Comparison of ENCODE assay signal across 11 cellular contexts in the genomic region with DNA sequence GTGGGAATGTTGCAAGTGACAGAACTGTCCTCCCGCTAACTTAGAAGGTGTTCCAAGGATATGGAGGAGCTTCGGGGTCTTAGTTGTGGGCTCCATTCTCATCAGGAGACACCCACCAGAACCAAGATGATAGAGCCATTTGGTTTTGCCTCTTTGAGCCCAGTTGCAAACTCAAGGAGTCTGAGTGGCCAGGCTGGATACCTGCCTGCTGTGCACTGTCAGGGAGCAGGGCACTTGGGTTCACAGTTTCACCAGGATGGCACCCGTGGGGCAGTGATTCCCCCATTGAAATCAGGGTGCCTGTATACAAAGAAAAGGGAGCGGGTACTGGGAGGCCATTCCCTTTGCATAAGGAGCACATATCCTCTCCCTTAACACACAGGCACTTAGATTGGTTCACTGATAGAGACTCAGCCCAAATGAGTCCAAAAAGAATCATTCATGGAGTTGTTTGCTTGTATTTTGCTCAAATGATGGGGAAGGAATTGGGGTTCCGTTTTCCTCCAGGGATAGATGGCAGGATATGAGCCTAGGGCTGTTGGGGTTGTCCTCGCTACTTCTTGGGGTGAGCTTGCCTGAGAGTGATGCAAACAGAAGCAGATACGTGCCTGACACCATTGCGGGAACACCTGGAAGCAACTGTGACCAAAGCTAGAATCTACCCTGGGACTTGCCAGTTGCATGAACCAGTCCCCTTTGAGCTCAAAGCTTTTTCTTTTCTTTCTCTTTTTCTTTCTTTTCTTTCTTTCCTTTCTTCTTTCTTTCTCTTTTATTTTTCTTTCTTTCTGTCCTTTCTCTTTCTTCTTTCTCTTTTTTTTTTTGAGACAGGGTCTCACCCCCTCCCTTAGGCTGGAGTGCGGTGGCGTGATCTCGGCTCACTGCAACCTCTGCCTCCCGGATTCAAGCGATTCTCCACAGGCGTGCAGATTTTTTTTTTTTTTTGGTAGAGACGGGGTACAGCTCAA. TPM values are rescaled to one million over a fixed set of nuclear protein-coding genes. Genes with fewer than 3 reads are reported as not detected.
DNase-seq lines count a peak whose midpoint lies in the region; ATAC-seq, FAIRE-seq and TF ChIP-seq lines count a peak whose summit lies in the region.
"Had no signal": no experiment of that assay in that cellular context is flagged by ENCODE, and none has a peak within 500 bp of the region (broad histone marks: within the 10 kb centered on the region; RNA-seq: fewer than 3 reads in every experiment).

No MANE protein-coding gene starts in this region.

- peaks cover 49% of the 10 kb centered on the region for H3K4me1 ChIP-seq in HepG2 (ENCODE audit: insufficient read depth, low read length)
- peaks cover 0 to 18% (median 1%) of the 10 kb centered on the region in 4 donors for H3K4me1 ChIP-seq in right lobe of liver
- peaks cover 9% of the 10 kb centered on the region for H3K4me1 ChIP-seq in RWPE2 (ENCODE audit: insufficient read depth, poor library complexity, severe bottlenecking)
- peaks cover 0 to 32% (median 22%) of the 10 kb centered on the region in 4 donors for H3K4me1 ChIP-seq in tibial nerve

- H3K27me3 ChIP-seq in HepG2 (ENCODE audit: control insufficient read depth in 1 of 2, insufficient read depth in 2 of 2, low read length in 2 of 2) (no peaks in the 10 kb centered on the region), right lobe of liver (no peaks in the 10 kb centered on the region), RWPE2 (ENCODE audit: insufficient read depth, poor library complexity, severe bottlenecking) (no peaks in the 10 kb centered on the region), tibial nerve (peaks cover 0 to 17% of the 10 kb centered on the region in 2 donors)

- H3K4me2 ChIP-seq in HepG2 (ENCODE audit: low read depth, low read length), result no peak overlapping the region

- peak overlapping the region; percentile 83 for H3K27ac Mint-ChIP-seq in endothelial cell (ENCODE audit: unreplicated experiment)

- intact Hi-C loops in HepG2 (cut with micrococcal nuclease; ENCODE audit: unreplicated experiment), result loop anchor here (5.0 kb wide), 1 partner anchor 118 kb away; no protein-coding TSS in a partner anchor
- intact Hi-C loops in right lobe of liver (cut with DNase I), result no loop called here

- H3K4me3 Mint-ChIP-seq in endothelial cell (ENCODE audit: unreplicated experiment), result peak overlapping the region; percentile 80

- TF ChIP-seq CTCF in HepG2 (CRISPR knock-in tag; IDR thresholded peaks at IDR 0.05) (no peak), right lobe of liver (IDR thresholded peaks at IDR 0.05) (no peak), RWPE2 (IDR thresholded peaks at IDR 0.05; ENCODE audit: poor library complexity, severe bottlenecking) (no peak), endothelial cell (IDR thresholded peaks at IDR 0.05; ENCODE audit: unreplicated experiment) (no peak), tibial nerve (IDR thresholded peaks at IDR 0.05) (no peak)

- H4K20me1 ChIP-seq in HepG2 (ENCODE audit: insufficient read depth, low read length), result peaks cover 2% of the 10 kb centered on the region; the same call in 1 of the 2 replicates

- H3K9me3 Mint-ChIP-seq in endothelial cell (ENCODE audit: unreplicated experiment), result no peaks in the 10 kb centered on the region

- no peak overlapping the region for H3K9ac ChIP-seq in HepG2 (ENCODE audit: insufficient read depth, low read depth, low read length)

- H3K27ac ChIP-seq in HepG2 (ENCODE audit: extremely low read length, insufficient read depth, low read length) (no peak overlapping the region), right lobe of liver (no peak overlapping the region), RWPE2 (ENCODE audit: poor library complexity, severe bottlenecking) (peak overlapping the region; percentile 83), tibial nerve (peak overlapping the region in 3 of 4 donors; percentile 77 to 90 (median 84))

- no peak overlapping the region for H2AFZ ChIP-seq in HepG2 (ENCODE audit: low read length)

- in situ Hi-C loops in HepG2 (cut with HindIII; ENCODE audit: extremely low pct_ligation_motif_present, low pct_unique_long_range_greater_than_20kb), result loop anchor here (5.0 kb wide), 1 partner anchor 133 kb away; a partner anchor contains a TSS

- TF ChIP-seq RAD21 in HepG2 (CRISPR knock-in tag; IDR thresholded peaks at IDR 0.05), result no peak

- BruUV-seq in HepG2 (replicated peaks; lab: Mats Ljungman, UMichigan), result TSS peak; percentile 59

- no peak for FAIRE-seq in HepG2 (lab: Jason Lieb, UNC)

- H3K36me3 Mint-ChIP-seq in endothelial cell (ENCODE audit: low read depth, unreplicated experiment), result peaks cover 12% of the 10 kb centered on the region

- H3K9me3 ChIP-seq in HepG2 (ENCODE audit: low read length) (no peaks in the 10 kb centered on the region), right lobe of liver (no peaks in the 10 kb centered on the region), RWPE2 (ENCODE audit: severe bottlenecking) (no peaks in the 10 kb centered on the region), tibial nerve (no peaks in the 10 kb centered on the region)

- 97% methylated on average over 14 of the region's 15 CpGs for WGBS in HepG2 (ENCODE audit: low lambda C conversion rate)
- WGBS in right lobe of liver (ENCODE audit: insufficient coverage, low coverage, low lambda C conversion rate, missing lambda C conversion rate), result 44% methylated on average over 13 of the region's 15 CpGs
- WGBS in tibial nerve, 2 donors, result 38 to 47% methylated on average over 14 to 15 of the region's 15 CpGs

- peaks cover 12% of the 10 kb centered on the region for H3K4me1 Mint-ChIP-seq in endothelial cell (ENCODE audit: unreplicated experiment)

- TF ChIP-seq POLR2A in HepG2 (IDR thresholded peaks at IDR 0.05; ENCODE audit: insufficient read depth in 1 of 2, low read depth in 2 of 2, low read length in 2 of 2) (peak in 1 of 2 experiments; percentile 13; a peak in 1 of 4 replicates), right lobe of liver (IDR thresholded peaks at IDR 0.05) (no peak), tibial nerve (IDR thresholded peaks at IDR 0.05) (no peak)

- 0 out of 5 replicates have a peak, but pooled peaks cover 0 to 8% of the 10 kb centered on the region in 2 experiments for H3K36me3 ChIP-seq in HepG2 (replicated peaks in 1 of 2; ENCODE audit: control insufficient read depth in 1 of 2, insufficient read depth in 2 of 2, low read length in 2 of 2)
- H3K36me3 ChIP-seq in right lobe of liver, result no peaks in the 10 kb centered on the region
- H3K36me3 ChIP-seq in RWPE2 (ENCODE audit: low read depth), result no peaks in the 10 kb centered on the region
- H3K36me3 ChIP-seq in tibial nerve, result peaks cover 0 to 26% (median 0%) of the 10 kb centered on the region in 3 donors

- POLR2A ChIA-PET in HepG2 (lab: Yijun Ruan, JAX), result interaction anchor here (0.8 to 4.2 kb wide), 5 partner anchors 10 to 66 kb away, joined by 3 to 19 read pairs (median 8); a partner anchor contains a TSS

- peaks cover 26% of the 10 kb centered on the region for H3K27me3 Mint-ChIP-seq in endothelial cell (ENCODE audit: unreplicated experiment)

- no peak for ATAC-seq in HepG2
- no peak for ATAC-seq in right lobe of liver
- ATAC-seq in RWPE2 (ENCODE audit: low read depth), result no peak
- ATAC-seq in GM18511 (IDR thresholded peaks at IDR 0.05; ENCODE audit: unreplicated experiment), result no peak

- H3K79me2 ChIP-seq in HepG2 (ENCODE audit: insufficient read depth, low read length), result no peaks in the 10 kb centered on the region

- DNase-seq in HepG2 (ENCODE audit: low spot score) (no peak), right lobe of liver (no peak), RWPE2 (ENCODE audit: low spot score) (no peak), endothelial cell (ENCODE audit: low spot score) (no peak), tibial nerve (ENCODE audit: low spot score in 2 of 2) (no peak), NCI-H1105 (lab: John Stamatoyannopoulos, UW) (no peak)
- no peak for DNase-seq in activated CD4-positive, CD25-positive, alpha-beta regulatory T cell treated with anti-CD3 and anti-CD28 coated beads, Interleukin-2, amount 50 U/mL, for 72 hours
- DNase-seq: DMS79, NCI-H2029 treated with DMSO at 0.1 percent for 48 hours had no signal

- CTCF ChIA-PET in HepG2 (lab: Yijun Ruan, JAX; ENCODE audit: low intra/inter-chr PET ratio, low total read pairs), result no interaction called here

- no peak for TF ChIP-seq EP300 in HepG2 (IDR thresholded peaks at IDR 0.05; ENCODE audit: low read depth in 2 of 2, low read length in 2 of 2)
- no peak for TF ChIP-seq EP300 in HepG2 (CRISPR knock-in tag; IDR thresholded peaks at IDR 0.05; ENCODE audit: borderline replicate concordance)
- no peak for TF ChIP-seq EP300 in tibial nerve (IDR thresholded peaks at IDR 0.05)

- H3K4me3 ChIP-seq in HepG2 (replicated peaks in 1 of 3; ENCODE audit: insufficient read depth in 1 of 3, low read depth in 2 of 3, low read length in 3 of 3) (no peak overlapping the region; a peak in 1 of 6 replicates), right lobe of liver (no peak overlapping the region), RWPE2 (ENCODE audit: severe bottlenecking) (no peak overlapping the region), tibial nerve (peak overlapping the region in 1 of 4 donors; percentile 57)

RNA-seq across cellular contexts. Expression of a gene that starts 1.3 kb away (rescaled TPM):
- total RNA-seq in HepG2 (2016; rRNA removed; fragmentation: Illumina TruSeq; extraction: Trizol), result 3.9 and 5.0 TPM in 2 replicates
- 16.0 and 17.8 TPM in 2 replicates for total RNA-seq in HepG2 (2016; cell fraction: cytosol; rRNA removed; fragmentation: Illumina TruSeq; extraction: Trizol; ENCODE audit: low read depth)
- total RNA-seq in HepG2 (2016; cell fraction: insoluble cytoplasmic fraction; rRNA removed; fragmentation: Illumina TruSeq; extraction: Trizol), result 3.2 and 5.8 TPM in 2 replicates
- total RNA-seq in HepG2 (2016; cell fraction: membrane; rRNA removed; fragmentation: Illumina TruSeq; extraction: Trizol), result 13.3 and 19.1 TPM in 2 replicates
- 2.0 and 2.5 TPM in 2 replicates for total RNA-seq in HepG2 (2016; cell fraction: nucleus; rRNA removed; fragmentation: Illumina TruSeq; extraction: Trizol)
- polyA plus RNA-seq in HepG2 (2011; rRNA removed), result 4.8 and 6.7 TPM in 2 replicates
- 6.4 and 16.7 TPM in 2 replicates for polyA plus RNA-seq in HepG2 (2011; cell fraction: cytosol; rRNA removed)
- 14.7 and 21.3 TPM in 2 replicates for polyA plus RNA-seq in HepG2 (2011; cell fraction: nucleus; rRNA removed)
- 1.5 and 3.1 TPM in 2 replicates for polyA plus RNA-seq in HepG2 (2012)
- polyA plus RNA-seq in HepG2 (2016; cell fraction: cytosol; fragmentation: Illumina TruSeq; extraction: Trizol; ENCODE audit: low read depth), result 20.2 and 21.6 TPM in 2 replicates
- polyA plus RNA-seq in HepG2 (2016; cell fraction: insoluble cytoplasmic fraction; fragmentation: Illumina TruSeq; extraction: Trizol; ENCODE audit: low read depth), result 4.9 and 5.8 TPM in 2 replicates
- polyA plus RNA-seq in HepG2 (2016; cell fraction: membrane; fragmentation: Illumina TruSeq; extraction: Trizol; ENCODE audit: low read depth), result 16.9 and 17.7 TPM in 2 replicates
- 5.8 and 6.9 TPM in 2 replicates for polyA plus RNA-seq in HepG2 (2016; cell fraction: nucleus; fragmentation: Illumina TruSeq; extraction: Trizol; ENCODE audit: insufficient read depth, low read depth)
- 0.94 and 6.4 TPM in 2 replicates for polyA minus RNA-seq in HepG2 (2011; rRNA and poly(A)+ RNA removed; ENCODE audit: low replicate concordance)
- 3.2 and 5.0 TPM in 2 replicates for polyA minus RNA-seq in HepG2 (2011; cell fraction: cytosol; rRNA and poly(A)+ RNA removed)
- 1.1 and 1.4 TPM in 2 replicates for polyA minus RNA-seq in HepG2 (2011; cell fraction: nucleus; rRNA and poly(A)+ RNA removed)
- total RNA-seq in right lobe of liver, result 10 to 100 TPM in 1 of 6 experiments, 1 to 10 TPM in 3, under 1 TPM in 2; 0.15 to 13.0 (median 1.9) TPM
- 0.97 TPM for total RNA-seq in endothelial cell (ENCODE audit: unreplicated experiment)
- 10 to 100 TPM in 1 of 4 donors, 1 to 10 TPM in 3; 5.1 to 11.2 (median 7.5) TPM for total RNA-seq in tibial nerve

RNA-seq across cellular contexts. Expression of a gene that starts 18.9 kb away (rescaled TPM):
- total RNA-seq in HepG2 (2016; rRNA removed; fragmentation: Illumina TruSeq; extraction: Trizol) (16.1 and 19.9 TPM in 2 replicates), right lobe of liver (10 to 100 TPM in 3 of 6 experiments, 1 to 10 TPM in 3; 6.1 to 10.8 (median 10.0) TPM), endothelial cell (ENCODE audit: unreplicated experiment) (33.1 TPM), tibial nerve (10 to 100 TPM; 19.4 to 26.4 (median 23.2) TPM)
- total RNA-seq in HepG2 (2016; cell fraction: cytosol; rRNA removed; fragmentation: Illumina TruSeq; extraction: Trizol; ENCODE audit: low read depth), result 21.2 and 25.1 TPM in 2 replicates
- total RNA-seq in HepG2 (2016; cell fraction: insoluble cytoplasmic fraction; rRNA removed; fragmentation: Illumina TruSeq; extraction: Trizol), result 15.7 and 20.8 TPM in 2 replicates
- 43.3 and 44.5 TPM in 2 replicates for total RNA-seq in HepG2 (2016; cell fraction: membrane; rRNA removed; fragmentation: Illumina TruSeq; extraction: Trizol)
- total RNA-seq in HepG2 (2016; cell fraction: nucleus; rRNA removed; fragmentation: Illumina TruSeq; extraction: Trizol), result 15.6 TPM in 2 replicates
- 13.2 and 17.4 TPM in 2 replicates for polyA plus RNA-seq in HepG2 (2011; rRNA removed)
- polyA plus RNA-seq in HepG2 (2011; cell fraction: cytosol; rRNA removed), result 16.2 and 19.6 TPM in 2 replicates
- 21.6 and 24.6 TPM in 2 replicates for polyA plus RNA-seq in HepG2 (2011; cell fraction: nucleus; rRNA removed)
- 16.7 and 17.5 TPM in 2 replicates for polyA plus RNA-seq in HepG2 (2012)
- 36.3 and 37.2 TPM in 2 replicates for polyA plus RNA-seq in HepG2 (2016; cell fraction: cytosol; fragmentation: Illumina TruSeq; extraction: Trizol; ENCODE audit: low read depth)
- polyA plus RNA-seq in HepG2 (2016; cell fraction: insoluble cytoplasmic fraction; fragmentation: Illumina TruSeq; extraction: Trizol; ENCODE audit: low read depth), result 20.6 and 21.6 TPM in 2 replicates
- 45.6 and 48.4 TPM in 2 replicates for polyA plus RNA-seq in HepG2 (2016; cell fraction: membrane; fragmentation: Illumina TruSeq; extraction: Trizol; ENCODE audit: low read depth)
- polyA plus RNA-seq in HepG2 (2016; cell fraction: nucleus; fragmentation: Illumina TruSeq; extraction: Trizol; ENCODE audit: insufficient read depth, low read depth), result 22.8 and 26.4 TPM in 2 replicates
- 11.2 and 22.9 TPM in 2 replicates for polyA minus RNA-seq in HepG2 (2011; rRNA and poly(A)+ RNA removed; ENCODE audit: low replicate concordance)
- polyA minus RNA-seq in HepG2 (2011; cell fraction: cytosol; rRNA and poly(A)+ RNA removed), result 13.6 and 15.1 TPM in 2 replicates
- polyA minus RNA-seq in HepG2 (2011; cell fraction: nucleus; rRNA and poly(A)+ RNA removed), result 19.2 and 24.9 TPM in 2 replicates

RNA-seq across cellular contexts. Expression of a gene that starts 28.1 kb away (rescaled TPM):
- 15.7 and 37.3 TPM in 2 replicates for total RNA-seq in HepG2 (2016; rRNA removed; fragmentation: Illumina TruSeq; extraction: Trizol)
- total RNA-seq in HepG2 (2016; cell fraction: cytosol; rRNA removed; fragmentation: Illumina TruSeq; extraction: Trizol; ENCODE audit: low read depth), result 6.9 and 9.3 TPM in 2 replicates
- 12.8 and 37.5 TPM in 2 replicates for total RNA-seq in HepG2 (2016; cell fraction: insoluble cytoplasmic fraction; rRNA removed; fragmentation: Illumina TruSeq; extraction: Trizol)
- 12.9 and 15.2 TPM in 2 replicates for total RNA-seq in HepG2 (2016; cell fraction: membrane; rRNA removed; fragmentation: Illumina TruSeq; extraction: Trizol)
- 33.8 and 39.3 TPM in 2 replicates for total RNA-seq in HepG2 (2016; cell fraction: nucleus; rRNA removed; fragmentation: Illumina TruSeq; extraction: Trizol)
- 27.0 and 30.9 TPM in 2 replicates for polyA plus RNA-seq in HepG2 (2011; rRNA removed)
- polyA plus RNA-seq in HepG2 (2011; cell fraction: cytosol; rRNA removed), result 14.1 and 18.1 TPM in 2 replicates
- 167 and 276 TPM in 2 replicates for polyA plus RNA-seq in HepG2 (2011; cell fraction: nucleus; rRNA removed)
- polyA plus RNA-seq in HepG2 (2012), result 16.5 and 21.1 TPM in 2 replicates
- 7.2 and 8.7 TPM in 2 replicates for polyA plus RNA-seq in HepG2 (2016; cell fraction: cytosol; fragmentation: Illumina TruSeq; extraction: Trizol; ENCODE audit: low read depth)
- 16.0 and 21.2 TPM in 2 replicates for polyA plus RNA-seq in HepG2 (2016; cell fraction: insoluble cytoplasmic fraction; fragmentation: Illumina TruSeq; extraction: Trizol; ENCODE audit: low read depth)
- 11.4 and 15.4 TPM in 2 replicates for polyA plus RNA-seq in HepG2 (2016; cell fraction: membrane; fragmentation: Illumina TruSeq; extraction: Trizol; ENCODE audit: low read depth)
- polyA plus RNA-seq in HepG2 (2016; cell fraction: nucleus; fragmentation: Illumina TruSeq; extraction: Trizol; ENCODE audit: insufficient read depth, low read depth), result 72.9 and 77.5 TPM in 2 replicates
- polyA minus RNA-seq in HepG2 (2011; rRNA and poly(A)+ RNA removed; ENCODE audit: low replicate concordance), result 30.4 and 47.5 TPM in 2 replicates
- polyA minus RNA-seq in HepG2 (2011; cell fraction: cytosol; rRNA and poly(A)+ RNA removed), result 13.2 and 16.4 TPM in 2 replicates
- polyA minus RNA-seq in HepG2 (2011; cell fraction: nucleus; rRNA and poly(A)+ RNA removed), result 42.1 and 43.0 TPM in 2 replicates
- total RNA-seq in right lobe of liver, result 1 to 10 TPM; 1.1 to 4.6 (median 3.1) TPM
- total RNA-seq in endothelial cell (ENCODE audit: unreplicated experiment), result 315 TPM
- 100 to 1,000 TPM in 3 of 4 donors, 10 to 100 TPM in 1; 89.8 to 139 (median 111) TPM for total RNA-seq in tibial nerve

RNA-seq across cellular contexts. Expression of a gene that starts 36.0 kb away (rescaled TPM):
- 1.3 and 3.0 TPM in 2 replicates for total RNA-seq in HepG2 (2016; rRNA removed; fragmentation: Illumina TruSeq; extraction: Trizol)
- total RNA-seq in HepG2 (2016; cell fraction: cytosol; rRNA removed; fragmentation: Illumina TruSeq; extraction: Trizol; ENCODE audit: low read depth), result 1.9 and 3.1 TPM in 2 replicates
- total RNA-seq in HepG2 (2016; cell fraction: insoluble cytoplasmic fraction; rRNA removed; fragmentation: Illumina TruSeq; extraction: Trizol), result 1.4 and 3.6 TPM in 2 replicates
- total RNA-seq in HepG2 (2016; cell fraction: membrane; rRNA removed; fragmentation: Illumina TruSeq; extraction: Trizol), result 2.4 and 3.3 TPM in 2 replicates
- total RNA-seq in HepG2 (2016; cell fraction: nucleus; rRNA removed; fragmentation: Illumina TruSeq; extraction: Trizol), result 2.3 and 3.0 TPM in 2 replicates
- 2.5 and 3.1 TPM in 2 replicates for polyA plus RNA-seq in HepG2 (2011; rRNA removed)
- 1.5 and 3.0 TPM in 2 replicates for polyA plus RNA-seq in HepG2 (2011; cell fraction: cytosol; rRNA removed)
- polyA plus RNA-seq in HepG2 (2011; cell fraction: nucleus; rRNA removed), result 27.2 and 32.3 TPM in 2 replicates
- polyA plus RNA-seq in HepG2 (2012), result 3.6 and 10.3 TPM in 2 replicates
- 3.7 and 5.9 TPM in 2 replicates for polyA plus RNA-seq in HepG2 (2016; cell fraction: cytosol; fragmentation: Illumina TruSeq; extraction: Trizol; ENCODE audit: low read depth)
- polyA plus RNA-seq in HepG2 (2016; cell fraction: insoluble cytoplasmic fraction; fragmentation: Illumina TruSeq; extraction: Trizol; ENCODE audit: low read depth), result 1.6 and 2.3 TPM in 2 replicates
- polyA plus RNA-seq in HepG2 (2016; cell fraction: membrane; fragmentation: Illumina TruSeq; extraction: Trizol; ENCODE audit: low read depth), result 3.4 and 5.0 TPM in 2 replicates
- polyA plus RNA-seq in HepG2 (2016; cell fraction: nucleus; fragmentation: Illumina TruSeq; extraction: Trizol; ENCODE audit: insufficient read depth, low read depth), result 6.6 and 9.9 TPM in 2 replicates
- polyA minus RNA-seq in HepG2 (2011; rRNA and poly(A)+ RNA removed; ENCODE audit: low replicate concordance), result 2.5 and 2.6 TPM in 2 replicates
- polyA minus RNA-seq in HepG2 (2011; cell fraction: cytosol; rRNA and poly(A)+ RNA removed), result 0.30 and 1.2 TPM in 2 replicates
- 1.0 and 1.7 TPM in 2 replicates for polyA minus RNA-seq in HepG2 (2011; cell fraction: nucleus; rRNA and poly(A)+ RNA removed)
- total RNA-seq in right lobe of liver, result 100 to 1,000 TPM; 236 to 518 (median 365) TPM
- total RNA-seq in endothelial cell (ENCODE audit: unreplicated experiment), result 1.4 TPM
- total RNA-seq in tibial nerve, result 1 to 10 TPM in 1 of 4 donors, under 1 TPM in 1, not detected in 2; 0.59 to 4.5 TPM

RNA-seq across cellular contexts. Expression of a gene that starts 44.9 kb away (rescaled TPM):
- total RNA-seq in HepG2 (2016; rRNA removed; fragmentation: Illumina TruSeq; extraction: Trizol) (not detected in 2 replicates), right lobe of liver (not detected), endothelial cell (ENCODE audit: unreplicated experiment) (not detected), tibial nerve (not detected)
- not detected in 2 replicates for total RNA-seq in HepG2 (2016; cell fraction: cytosol; rRNA removed; fragmentation: Illumina TruSeq; extraction: Trizol; ENCODE audit: low read depth)
- total RNA-seq in HepG2 (2016; cell fraction: insoluble cytoplasmic fraction; rRNA removed; fragmentation: Illumina TruSeq; extraction: Trizol), result not detected in 2 replicates
- not detected in 2 replicates for total RNA-seq in HepG2 (2016; cell fraction: membrane; rRNA removed; fragmentation: Illumina TruSeq; extraction: Trizol)
- total RNA-seq in HepG2 (2016; cell fraction: nucleus; rRNA removed; fragmentation: Illumina TruSeq; extraction: Trizol), result not detected in 2 replicates
- not detected in 2 replicates for polyA plus RNA-seq in HepG2 (2011; rRNA removed)
- not detected in 2 replicates for polyA plus RNA-seq in HepG2 (2011; cell fraction: cytosol; rRNA removed)
- polyA plus RNA-seq in HepG2 (2011; cell fraction: nucleus; rRNA removed), result not detected in 2 replicates
- not detected in 2 replicates for polyA plus RNA-seq in HepG2 (2012)
- not detected in 2 replicates for polyA plus RNA-seq in HepG2 (2016; cell fraction: cytosol; fragmentation: Illumina TruSeq; extraction: Trizol; ENCODE audit: low read depth)
- not detected in 2 replicates for polyA plus RNA-seq in HepG2 (2016; cell fraction: insoluble cytoplasmic fraction; fragmentation: Illumina TruSeq; extraction: Trizol; ENCODE audit: low read depth)
- not detected in 2 replicates for polyA plus RNA-seq in HepG2 (2016; cell fraction: membrane; fragmentation: Illumina TruSeq; extraction: Trizol; ENCODE audit: low read depth)
- polyA plus RNA-seq in HepG2 (2016; cell fraction: nucleus; fragmentation: Illumina TruSeq; extraction: Trizol; ENCODE audit: insufficient read depth, low read depth), result not detected in 2 replicates
- not detected in 2 replicates for polyA minus RNA-seq in HepG2 (2011; rRNA and poly(A)+ RNA removed; ENCODE audit: low replicate concordance)
- polyA minus RNA-seq in HepG2 (2011; cell fraction: cytosol; rRNA and poly(A)+ RNA removed), result not detected in 2 replicates
- not detected in 2 replicates for polyA minus RNA-seq in HepG2 (2011; cell fraction: nucleus; rRNA and poly(A)+ RNA removed)
- total RNA-seq: activated CD8-positive, alpha-beta memory T cell treated with anti-CD3 and anti-CD28 coated beads for 36 hours had no signal

Comparison
In these comparisons a context has a peak if more than half of its experiments do, and no peak if none do; other contexts are left out.
1. H3K27ac ChIP-seq: peak in RWPE2 (single experiment) and tibial nerve (3 of 4); none in HepG2 (single experiment) and right lobe of liver (0 of 3).